Comparison of ENCODE assay signal across 9 cellular contexts in the genomic region with DNA sequence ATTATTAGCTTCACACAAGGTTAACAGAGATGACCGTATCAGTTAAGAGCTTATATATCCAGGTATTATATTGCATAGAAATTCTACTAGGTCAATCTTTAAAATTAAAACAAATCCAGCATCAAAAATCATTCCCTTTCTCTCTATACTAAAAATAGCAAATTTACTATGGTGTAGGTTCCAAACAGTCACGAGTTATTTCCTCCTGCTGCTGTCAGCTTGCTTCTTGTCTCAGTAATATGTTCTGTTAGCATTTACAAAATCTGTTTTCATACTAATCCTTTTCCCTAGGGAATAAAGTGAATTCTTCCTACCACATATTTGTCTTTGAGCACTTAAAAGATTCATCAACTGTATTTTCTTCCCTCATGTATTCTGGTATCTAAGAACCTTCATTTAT. TPM values are rescaled to one million over a fixed set of nuclear protein-coding genes. Genes with fewer than 3 reads are reported as not detected.
DNase-seq lines count a peak whose midpoint lies in the region; ATAC-seq and TF ChIP-seq lines count a peak whose summit lies in the region.
"Had no signal": no experiment of that assay in that cellular context is flagged by ENCODE, and none has a peak within 500 bp of the region (broad histone marks: within the 10 kb centered on the region; RNA-seq: fewer than 3 reads in every experiment).

No MANE protein-coding gene starts in this region.

- H3K4me3 ChIP-seq in ascending aorta (peak overlapping the region; percentile 73 to 76), liver (ENCODE audit: low read depth in 1 of 3, low read length in 3 of 3) (peak overlapping the region in 2 of 3 donors; percentile 66 to 99), transverse colon (peak overlapping the region in 3 of 4 donors; percentile 77 to 94 (median 91))

- H3K36me3 ChIP-seq in ascending aorta: no peaks in the 10 kb centered on the region
- H3K36me3 ChIP-seq in liver (ENCODE audit: control insufficient read depth in 4 of 4, insufficient read depth in 3 of 4, low read depth in 1 of 4, low read length in 3 of 4): peaks cover 0 to 4% (median under 1%) of the 10 kb centered on the region in 4 donors
- peaks cover 0 to 16% (median 0%) of the 10 kb centered on the region in 4 donors for H3K36me3 ChIP-seq in transverse colon

- peak overlapping the region; percentile 60 for H3K27ac Mint-ChIP-seq in activated naive CD4-positive, alpha-beta T cell treated with anti-CD3 and anti-CD28 coated beads, Interleukin-2, amount 50 U/mL, for 24 hours
- H3K27ac Mint-ChIP-seq in activated naive CD4-positive, alpha-beta T cell treated with anti-CD3 and anti-CD28 coated beads, Interleukin-2, amount 50 U/mL, for 72 hours: peak overlapping the region in 1 of 2 donors; percentile 98

- peak overlapping the region; percentile 92 for H3K4me3 Mint-ChIP-seq in activated naive CD4-positive, alpha-beta T cell treated with anti-CD3 and anti-CD28 coated beads, Interleukin-2, amount 50 U/mL, for 24 hours

- in situ Hi-C loops in transverse colon (cut with MboI; ENCODE audit: low pct_ligation_motif_present in 1 of 4, low pct_unique_long_range_greater_than_20kb in 1 of 4, low sequenced_read_pairs in 3 of 4): no loop called here

- no peak for ATAC-seq in activated naive CD4-positive, alpha-beta T cell treated with anti-CD3 and anti-CD28 coated beads, Interleukin-2, amount 50 U/mL, for 72 hours

- peak overlapping the region; percentile 40 to 49 for H3K9ac ChIP-seq in liver (ENCODE audit: low read depth in 1 of 2, low read length in 2 of 2)

- H3K4me1 Mint-ChIP-seq in activated naive CD4-positive, alpha-beta T cell treated with anti-CD3 and anti-CD28 coated beads, Interleukin-2, amount 50 U/mL, for 24 hours: peaks cover 68% of the 10 kb centered on the region

- H3K27me3 Mint-ChIP-seq in activated naive CD4-positive, alpha-beta T cell treated with anti-CD3 and anti-CD28 coated beads, Interleukin-2, amount 50 U/mL, for 24 hours: no peaks in the 10 kb centered on the region

- no peak for TF ChIP-seq POLR2A in transverse colon (IDR thresholded peaks at IDR 0.05)

- TF ChIP-seq EP300 in transverse colon (IDR thresholded peaks at IDR 0.05; ENCODE audit: low read depth): no peak

- no peaks in the 10 kb centered on the region for H3K9me3 ChIP-seq in ascending aorta
- no peaks in the 10 kb centered on the region for H3K9me3 ChIP-seq in liver (ENCODE audit: control insufficient read depth in 4 of 4, low read length in 3 of 4)
- no peaks in the 10 kb centered on the region for H3K9me3 ChIP-seq in transverse colon

- WGBS in liver: 23% methylated on average over 2 of the region's 2 CpGs
- 17 to 24% methylated on average over 2 of the region's 2 CpGs for WGBS in transverse colon (ENCODE audit: low coverage in 1 of 2), 2 donors

- TF ChIP-seq CTCF in ascending aorta (IDR thresholded peaks at IDR 0.05) (no peak), liver (IDR thresholded peaks at IDR 0.05; ENCODE audit: low read depth, low read length, missing input control) (no peak), transverse colon (IDR thresholded peaks at IDR 0.05) (no peak)

- no peaks in the 10 kb centered on the region for H3K9me3 Mint-ChIP-seq in activated naive CD4-positive, alpha-beta T cell treated with anti-CD3 and anti-CD28 coated beads, Interleukin-2, amount 50 U/mL, for 24 hours
- H3K9me3 Mint-ChIP-seq in activated naive CD4-positive, alpha-beta T cell treated with anti-CD3 and anti-CD28 coated beads, Interleukin-2, amount 50 U/mL, for 72 hours: no peaks in the 10 kb centered on the region

- H3K36me3 Mint-ChIP-seq in activated naive CD4-positive, alpha-beta T cell treated with anti-CD3 and anti-CD28 coated beads, Interleukin-2, amount 50 U/mL, for 24 hours: peaks cover 9% of the 10 kb centered on the region
- peaks cover 12 to 23% of the 10 kb centered on the region in 2 donors for H3K36me3 Mint-ChIP-seq in activated naive CD4-positive, alpha-beta T cell treated with anti-CD3 and anti-CD28 coated beads, Interleukin-2, amount 50 U/mL, for 72 hours

- intact Hi-C loops in ascending aorta (cut with DNase I) (loop anchor here (10.0 kb wide), 2 partner anchors 247 to 717 kb away; a partner anchor contains a TSS), transverse colon (cut with DNase I; ENCODE audit: low total_unique reads) (no loop called here)

- no peak for DNase-seq in activated naive CD4-positive, alpha-beta T cell treated with anti-CD3 and anti-CD28 coated beads, Interleukin-2, amount 50 U/mL, for 72 hours (ENCODE audit: low spot score in 2 of 2)
- DNase-seq in ascending aorta (ENCODE audit: low spot score in 2 of 2): no peak
- no peak for DNase-seq in transverse colon
- no peak for DNase-seq in effector CD8-positive, alpha-beta T cell (lab: John Stamatoyannopoulos, UW)
- DNase-seq in COLO668 (lab: John Stamatoyannopoulos, UW; ENCODE audit: unreplicated experiment): no peak
- no peak for DNase-seq in NCI-H1105 treated with DMSO at 0.1 percent for 48 hours (lab: John Stamatoyannopoulos, UW)
- DNase-seq: activated CD4-positive, alpha-beta T cell treated with anti-CD3 and anti-CD28 coated beads, Interleukin-2, amount 50 U/mL, for 1 hour had no signal

- H3K4me1 ChIP-seq in ascending aorta: peaks cover 0 to 48% of the 10 kb centered on the region in 2 donors
- H3K4me1 ChIP-seq in liver (ENCODE audit: control insufficient read depth in 4 of 4, insufficient read depth in 4 of 4, low read length in 3 of 4): peaks cover 1 to 50% (median 38%) of the 10 kb centered on the region in 4 donors
- H3K4me1 ChIP-seq in transverse colon: peaks cover 26 to 70% (median 43%) of the 10 kb centered on the region in 4 donors

- TF ChIP-seq RAD21 in liver (IDR thresholded peaks at IDR 0.05): no peak

- H3K27ac ChIP-seq in ascending aorta (peak overlapping the region; percentile 99 to 100), liver (ENCODE audit: low read depth in 1 of 2, low read length in 2 of 2) (peak overlapping the region; percentile 92 to 97), transverse colon (peak overlapping the region; percentile 92 to 98 (median 97))

- H3K27me3 ChIP-seq in ascending aorta (no peaks in the 10 kb centered on the region), liver (ENCODE audit: control insufficient read depth in 4 of 4, insufficient read depth in 4 of 4, low read length in 3 of 4) (no peaks in the 10 kb centered on the region), transverse colon (no peaks in the 10 kb centered on the region)

TF ChIP-seq in liver, 16 proteins besides CTCF, POLR2A, EP300 and RAD21:
- TF ChIP-seq FOXA1 (IDR thresholded peaks at IDR 0.05) (no peak), NR2F2 (IDR thresholded peaks at IDR 0.05) (no peak), JUND (IDR thresholded peaks at IDR 0.05) (no peak), YY1 (IDR thresholded peaks at IDR 0.05) (no peak), FOXA2 (IDR thresholded peaks at IDR 0.05) (no peak), RXRA (IDR thresholded peaks at IDR 0.05) (no peak)
- TF ChIP-seq, protein P1, sequence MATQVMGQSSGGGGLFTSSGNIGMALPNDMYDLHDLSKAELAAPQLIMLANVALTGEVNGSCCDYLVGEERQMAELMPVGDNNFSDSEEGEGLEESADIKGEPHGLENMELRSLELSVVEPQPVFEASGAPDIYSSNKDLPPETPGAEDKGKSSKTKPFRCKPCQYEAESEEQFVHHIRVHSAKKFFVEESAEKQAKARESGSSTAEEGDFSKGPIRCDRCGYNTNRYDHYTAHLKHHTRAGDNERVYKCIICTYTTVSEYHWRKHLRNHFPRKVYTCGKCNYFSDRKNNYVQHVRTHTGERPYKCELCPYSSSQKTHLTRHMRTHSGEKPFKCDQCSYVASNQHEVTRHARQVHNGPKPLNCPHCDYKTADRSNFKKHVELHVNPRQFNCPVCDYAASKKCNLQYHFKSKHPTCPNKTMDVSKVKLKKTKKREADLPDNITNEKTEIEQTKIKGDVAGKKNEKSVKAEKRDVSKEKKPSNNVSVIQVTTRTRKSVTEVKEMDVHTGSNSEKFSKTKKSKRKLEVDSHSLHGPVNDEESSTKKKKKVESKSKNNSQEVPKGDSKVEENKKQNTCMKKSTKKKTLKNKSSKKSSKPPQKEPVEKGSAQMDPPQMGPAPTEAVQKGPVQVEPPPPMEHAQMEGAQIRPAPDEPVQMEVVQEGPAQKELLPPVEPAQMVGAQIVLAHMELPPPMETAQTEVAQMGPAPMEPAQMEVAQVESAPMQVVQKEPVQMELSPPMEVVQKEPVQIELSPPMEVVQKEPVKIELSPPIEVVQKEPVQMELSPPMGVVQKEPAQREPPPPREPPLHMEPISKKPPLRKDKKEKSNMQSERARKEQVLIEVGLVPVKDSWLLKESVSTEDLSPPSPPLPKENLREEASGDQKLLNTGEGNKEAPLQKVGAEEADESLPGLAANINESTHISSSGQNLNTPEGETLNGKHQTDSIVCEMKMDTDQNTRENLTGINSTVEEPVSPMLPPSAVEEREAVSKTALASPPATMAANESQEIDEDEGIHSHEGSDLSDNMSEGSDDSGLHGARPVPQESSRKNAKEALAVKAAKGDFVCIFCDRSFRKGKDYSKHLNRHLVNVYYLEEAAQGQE (IDR thresholded peaks at IDR 0.05): no peak

RNA-seq across cellular contexts. Expression of a gene that starts 2.5 kb away (rescaled TPM):
- total RNA-seq in activated naive CD4-positive, alpha-beta T cell treated with anti-CD3 and anti-CD28 coated beads, Interleukin-2, amount 50 U/mL, for 72 hours: 10 to 100 TPM; 74.3 to 86.3 TPM
- total RNA-seq in ascending aorta (31.8 TPM), liver (100 to 1,000 TPM in 1 of 2 donors, 10 to 100 TPM in 1; 54.0 to 119 TPM), transverse colon (100 to 1,000 TPM in 3 of 4 donors, 10 to 100 TPM in 1; 77.4 to 127 (median 109) TPM)
- 10 to 100 TPM in 1 of 2 donors, 1 to 10 TPM in 1; 9.4 to 15.8 TPM for polyA plus RNA-seq in liver
